11 cellular contexts compared by ENCODE assay signal in the genomic region with DNA sequence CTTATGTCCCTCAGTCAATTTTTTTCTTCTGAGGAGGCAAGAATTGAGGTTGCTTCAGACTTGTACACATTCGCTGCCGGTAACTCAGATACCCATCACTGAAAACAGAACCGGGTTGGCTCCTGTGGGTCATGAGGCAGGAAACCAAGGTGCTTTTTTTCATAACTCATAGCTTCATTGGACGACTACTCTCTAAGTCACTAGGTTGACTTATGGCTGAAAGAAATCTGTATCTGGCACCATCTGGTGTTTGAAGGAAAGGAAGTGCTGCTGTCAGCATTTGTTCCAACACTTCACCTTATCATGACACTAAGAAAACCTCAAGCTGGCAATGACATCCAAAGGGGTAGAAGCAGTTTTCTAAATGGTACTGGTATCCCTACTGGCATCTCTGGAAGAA.
DNase-seq lines count a peak whose midpoint lies in the region; ATAC-seq and TF ChIP-seq lines count a peak whose summit lies in the region.
"Had no signal": no experiment of that assay in that cellular context is flagged by ENCODE, and none has a peak within 500 bp of the region (broad histone marks: within the 10 kb centered on the region; RNA-seq: fewer than 3 reads in every experiment).

No MANE protein-coding gene starts in this region.

- peak; percentile 73 to 91 for ATAC-seq in activated naive CD4-positive, alpha-beta T cell treated with anti-CD3 and anti-CD28 coated beads, Interleukin-2, amount 50 U/mL, for 72 hours
- ATAC-seq in omental fat pad (ENCODE audit: low FRiP score) = no peak

- H3K9me3 Mint-ChIP-seq in T-helper 2 cell treated with Interferon-gamma antibody and Interleukin-4, amounts not matched to agents 5 μg/mL and 100 μg/mL, for 36 hours = no peaks in the 10 kb centered on the region
- H3K9me3 Mint-ChIP-seq in activated naive CD4-positive, alpha-beta T cell treated with anti-CD3 and anti-CD28 coated beads, Interleukin-2, amount 50 U/mL, for 72 hours = no peaks in the 10 kb centered on the region
- H3K9me3 Mint-ChIP-seq in HFFc6 = no peaks in the 10 kb centered on the region

- peak overlapping the region; percentile 92 for H3K27ac Mint-ChIP-seq in T-helper 2 cell treated with Interferon-gamma antibody and Interleukin-4, amounts not matched to agents 5 μg/mL and 100 μg/mL, for 36 hours
- peak overlapping the region in 1 of 2 donors; percentile 35 for H3K27ac Mint-ChIP-seq in activated naive CD4-positive, alpha-beta T cell treated with anti-CD3 and anti-CD28 coated beads, Interleukin-2, amount 50 U/mL, for 72 hours
- H3K27ac Mint-ChIP-seq in HFFc6 = no peak overlapping the region

- DNase-seq in activated T-cell treated with anti-CD3 and anti-CD28 coated beads for 1 hour (ENCODE audit: low read depth) = peak; percentile 20
- DNase-seq in activated T-cell treated with anti-CD3 and anti-CD28 coated beads, Interleukin-2, amount 50 U/mL, for 1 hour = no peak
- DNase-seq in T-helper 2 cell treated with Interferon-gamma antibody and Interleukin-4, amounts not matched to agents 5 μg/mL and 100 μg/mL, for 36 hours (ENCODE audit: low spot score) = peak; percentile 79
- DNase-seq in activated naive CD4-positive, alpha-beta T cell treated with anti-CD3 and anti-CD28 coated beads, Interleukin-2, amount 50 U/mL, for 72 hours (ENCODE audit: low spot score in 2 of 2) = no peak
- peak; percentile 60 for DNase-seq in stimulated activated CD8-positive, alpha-beta memory T cell treated with anti-CD3 and anti-CD28 coated beads, Interleukin-4, amount 100 ng/mL, for 48 hours
- DNase-seq in H7 = no peak
- no peak for DNase-seq in omental fat pad (ENCODE audit: low spot score)
- no peak for DNase-seq in HFFc6
- DNase-seq: Kasumi-1, tibial artery had no signal

- H3K27me3 Mint-ChIP-seq in T-helper 2 cell treated with Interferon-gamma antibody and Interleukin-4, amounts not matched to agents 5 μg/mL and 100 μg/mL, for 36 hours (ENCODE audit: low read depth) = no peaks in the 10 kb centered on the region
- peaks cover 18% of the 10 kb centered on the region for H3K27me3 Mint-ChIP-seq in HFFc6 (ENCODE audit: insufficient read depth)

- no peak for TF ChIP-seq CTCF in omental fat pad (IDR thresholded peaks at IDR 0.05)
- TF ChIP-seq CTCF in HFFc6 (IDR thresholded peaks at IDR 0.05) = no peak

- peaks cover 58% of the 10 kb centered on the region for H3K4me1 Mint-ChIP-seq in T-helper 2 cell treated with Interferon-gamma antibody and Interleukin-4, amounts not matched to agents 5 μg/mL and 100 μg/mL, for 36 hours (ENCODE audit: low read depth)
- H3K4me1 Mint-ChIP-seq in HFFc6 (ENCODE audit: low read depth) = peaks cover 10% of the 10 kb centered on the region; the same call in 1 of the 2 replicates

- no peaks in the 10 kb centered on the region for H3K27me3 ChIP-seq in H7 (ENCODE audit: control insufficient read depth, insufficient read depth, low read length)
- H3K27me3 ChIP-seq: breast epithelium, tibial artery had no signal

- no peaks in the 10 kb centered on the region for H3K36me3 ChIP-seq in H7 (replicated peaks; ENCODE audit: control insufficient read depth, insufficient read depth, low read length)
- H3K36me3 ChIP-seq: breast epithelium, tibial artery had no signal

- peak overlapping the region; percentile 78 for H3K4me3 Mint-ChIP-seq in T-helper 2 cell treated with Interferon-gamma antibody and Interleukin-4, amounts not matched to agents 5 μg/mL and 100 μg/mL, for 36 hours
- H3K4me3 Mint-ChIP-seq in HFFc6 = no peak overlapping the region

- H3K4me3 ChIP-seq in H7 (ENCODE audit: insufficient read depth, low read depth, low read length) = no peak overlapping the region
- H3K4me3 ChIP-seq: breast epithelium, tibial artery had no signal

- peaks cover 5% of the 10 kb centered on the region for H3K36me3 Mint-ChIP-seq in T-helper 2 cell treated with Interferon-gamma antibody and Interleukin-4, amounts not matched to agents 5 μg/mL and 100 μg/mL, for 36 hours (ENCODE audit: low read depth)
- no peaks in the 10 kb centered on the region for H3K36me3 Mint-ChIP-seq in activated naive CD4-positive, alpha-beta T cell treated with anti-CD3 and anti-CD28 coated beads, Interleukin-2, amount 50 U/mL, for 72 hours
- H3K36me3 Mint-ChIP-seq in HFFc6 (ENCODE audit: low read depth) = no peaks in the 10 kb centered on the region

Comparison
In these comparisons a context has a peak if more than half of its experiments do, and no peak if none do; other contexts are left out.
1. DNase-seq: peak in activated T-cell treated with anti-CD3 and anti-CD28 coated beads for 1 hour (single experiment), T-helper 2 cell treated with Interferon-gamma antibody and Interleukin-4, amounts not matched to agents 5 μg/mL and 100 μg/mL, for 36 hours (single experiment) and stimulated activated CD8-positive, alpha-beta memory T cell treated with anti-CD3 and anti-CD28 coated beads, Interleukin-4, amount 100 ng/mL, for 48 hours (single experiment); none in activated T-cell treated with anti-CD3 and anti-CD28 coated beads, Interleukin-2, amount 50 U/mL, for 1 hour (single experiment), activated naive CD4-positive, alpha-beta T cell treated with anti-CD3 and anti-CD28 coated beads, Interleukin-2, amount 50 U/mL, for 72 hours (0 of 2), H7 (single experiment), omental fat pad (single experiment) and HFFc6 (single experiment).